In genomic region chr10:119546009-119546408, GRCh38 we compare ENCODE assay signal across 1 cellular context.
TF ChIP-seq lines count a peak whose summit lies in the region.

No MANE protein-coding gene starts in this region.

TF ChIP-seq in H1, 55 proteins besides CTCF, POLR2A, EP300 and RAD21:
- TF ChIP-seq BACH1 (IDR thresholded peaks at IDR 0.05; ENCODE audit: low read length) (no peak), SIX5 (IDR thresholded peaks at IDR 0.05; ENCODE audit: low read depth, low read length) (no peak), SUZ12 (IDR thresholded peaks at IDR 0.05; ENCODE audit: low read length) (no peak), SP4 (IDR thresholded peaks at IDR 0.05; ENCODE audit: low read length) (no peak), EGR1 (IDR thresholded peaks at IDR 0.05; ENCODE audit: borderline replicate concordance, low read depth, low read length) (no peak), HDAC2 (IDR thresholded peaks at IDR 0.05; ENCODE audit: borderline replicate concordance in 1 of 2, low read depth in 2 of 2, low read length in 2 of 2) (no peak), KDM1A (IDR thresholded peaks at IDR 0.05; ENCODE audit: borderline replicate concordance, low read length) (no peak), JUND (IDR thresholded peaks at IDR 0.05; ENCODE audit: low read length) (no peak), POLR2AphosphoS5 (IDR thresholded peaks at IDR 0.05; ENCODE audit: low read depth, low read length) (no peak), CHD7 (IDR thresholded peaks at IDR 0.05; ENCODE audit: insufficient replicate concordance, low read length) (no peak), RXRA (IDR thresholded peaks at IDR 0.05; ENCODE audit: insufficient read depth, low read depth, low read length) (no peak), SRF (IDR thresholded peaks at IDR 0.05; ENCODE audit: low read depth, low read length) (no peak), KDM5A (IDR thresholded peaks at IDR 0.05; ENCODE audit: low read length) (no peak), ATF2 (IDR thresholded peaks at IDR 0.05; ENCODE audit: low read length) (no peak), SP2 (IDR thresholded peaks at IDR 0.05; ENCODE audit: low read length) (no peak), CBX5 (IDR thresholded peaks at IDR 0.05; ENCODE audit: low read depth, low read length) (no peak)
